Comparison of ENCODE assay signal across 38 cellular contexts in the genomic region with DNA sequence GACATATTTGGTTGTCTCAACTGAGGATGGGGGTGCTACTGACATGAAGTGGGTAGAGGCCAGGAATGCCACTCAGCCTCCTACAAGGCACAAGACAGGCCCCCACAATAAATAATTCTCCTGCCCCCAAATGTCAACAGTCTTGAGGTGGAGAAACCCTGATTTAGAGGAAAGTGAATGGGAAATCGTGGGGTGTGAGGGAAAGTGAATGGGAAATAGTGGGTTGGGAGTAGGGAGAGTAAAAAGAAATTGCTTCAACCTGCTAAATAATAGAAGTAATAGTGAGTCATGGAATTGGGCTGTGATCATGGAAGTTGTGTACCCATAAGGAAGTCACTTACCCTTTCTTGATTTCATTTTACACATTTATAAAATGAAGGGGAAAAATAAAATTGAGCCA. TPM values are rescaled to one million over a fixed set of nuclear protein-coding genes. Genes with fewer than 3 reads are reported as not detected.
"Had no signal": no experiment of that assay in that cellular context is flagged by ENCODE, and none has a peak within 500 bp of the region (broad histone marks: within the 10 kb centered on the region; RNA-seq: fewer than 3 reads in every experiment).

No MANE protein-coding gene starts in this region.

- H3K4me3 ChIP-seq: adrenal gland, ascending aorta, body of pancreas, breast epithelium, cardiac muscle cell had no signal

- H3K27ac ChIP-seq: adrenal gland, ascending aorta, body of pancreas, brain microvascular endothelial cell, breast epithelium, cardiac muscle cell had no signal

- H3K4me1 ChIP-seq: adrenal gland, ascending aorta, body of pancreas, breast epithelium had no signal

- DNase-seq: activated effector memory CD4-positive, alpha-beta T cell treated with anti-CD3 and anti-CD28 coated beads, Interleukin-2, amount 50 U/mL, for 16 hours; activated effector memory CD4-positive, alpha-beta T cell treated with Interleukin-2 at 50 U/mL for 16 hours; activated gamma-delta T cell; activated gamma-delta T cell treated with Interleukin-2 at 50 U/mL for 16 hours; activated naive CD4-positive, alpha-beta T cell; activated naive CD4-positive, alpha-beta T cell treated with anti-CD3 and anti-CD28 coated beads for 36 hours; activated naive CD4-positive, alpha-beta T cell treated with anti-CD3 and anti-CD28 coated beads, Interleukin-2, amount 10 ng/mL, durations not matched to agents 7 days and 5 days; activated naive CD4-positive, alpha-beta T cell treated with anti-CD3 and anti-CD28 coated beads, Interleukin-2, amount 50 U/mL, for 16 hours; activated naive CD4-positive, alpha-beta T cell treated with Interleukin-2 at 50 U/mL for 16 hours; activated naive CD8-positive, alpha-beta T cell treated with anti-CD3 and anti-CD28 coated beads for 36 hours; activated naive CD8-positive, alpha-beta T cell treated with anti-CD3 and anti-CD28 coated beads, Interleukin-2, amount 10 ng/mL, durations not matched to agents 7 days and 5 days; activated naive CD8-positive, alpha-beta T cell treated with anti-CD3 and anti-CD28 coated beads, Interleukin-2, amount 50 U/mL, for 24 hours; activated T-cell treated with anti-CD3 and anti-CD28 coated beads, Interleukin-2, amount 50 U/mL, for 1 hour; activated T-cell treated with anti-CD3 and anti-CD28 coated beads, Interleukin-2, amount 50 U/mL, for 24 hours; activated T-cell treated with anti-CD3 and anti-CD28 coated beads, Interleukin-2, amount 50 U/mL, for 4 hours; activated T-cell treated with anti-CD3 and anti-CD28 coated beads, Interleukin-2, amount 50 U/mL, for 48 hours; activated T-cell treated with anti-CD3 and anti-CD28 coated beads, Interleukin-2, amount 50 U/mL, for 72 hours; adrenal gland; amniotic stem cell; amygdala; anterior cingulate cortex; aorta; body of pancreas; brain microvascular endothelial cell; caudate nucleus; central memory CD4-positive, alpha-beta T cell; cerebellar nuclear complex had no signal

- ATAC-seq: activated naive CD4-positive, alpha-beta T cell treated with anti-CD3 and anti-CD28 coated beads, Interleukin-2, amount 50 U/mL, for 72 hours; activated naive CD8-positive, alpha-beta T cell treated with anti-CD3 and anti-CD28 coated beads, Interleukin-2, amount 50 U/mL, for 24 hours; activated T-cell treated with anti-CD3 and anti-CD28 coated beads, Interleukin-2, amount 50 U/mL, for 4 hours; activated T-cell treated with anti-CD3 and anti-CD28 coated beads, Interleukin-2, amount 50 U/mL, for 72 hours; activated T-helper 17 cell treated with anti-CD3 and anti-CD28 coated beads, Interleukin-2, amount 50 U/mL, for 72 hours; body of pancreas had no signal

- H3K36me3 ChIP-seq: adrenal gland, ascending aorta, brain microvascular endothelial cell, breast epithelium, cardiac muscle cell had no signal

- H3K9me3 ChIP-seq: adrenal gland, ascending aorta, body of pancreas, breast epithelium had no signal

- H3K27me3 ChIP-seq: adrenal gland, ascending aorta, body of pancreas, brain microvascular endothelial cell, breast epithelium had no signal

RNA-seq across cellular contexts. Expression of gene TMEM233, which starts 16.7 kb away (rescaled TPM):
- total RNA-seq: activated naive CD4-positive, alpha-beta T cell treated with anti-CD3 and anti-CD28 coated beads for 36 hours; activated naive CD4-positive, alpha-beta T cell treated with anti-CD3 and anti-CD28 coated beads, Interleukin-2, amount 50 U/mL, for 72 hours; activated naive CD8-positive, alpha-beta T cell treated with anti-CD3 and anti-CD28 coated beads for 36 hours; activated naive CD8-positive, alpha-beta T cell treated with anti-CD3 and anti-CD28 coated beads, Interleukin-2, amount 10 ng/mL, durations not matched to agents 7 days and 5 days; activated T-cell treated with anti-CD3 and anti-CD28 coated beads, Interleukin-2, amount 50 U/mL, for 4 hours; activated T-cell treated with anti-CD3 and anti-CD28 coated beads, Interleukin-2, amount 50 U/mL, for 72 hours; activated T-helper 1 cell treated with anti-CD3 and anti-CD28 coated beads, Interleukin-12 subunit alpha, Interleukin-12 subunit beta, Interleukin-2, Interleukin-4 antibody, amounts not matched to agents 30 ng/mL and 10 ng/mL and 1 ng/mL, durations not matched to agents 14 hours and 24 hours and 36 hours; activated T-helper 17 cell treated with anti-CD3 and anti-CD28 coated beads, Interleukin-2, amount 50 U/mL, for 72 hours; activated T-helper 2 cell treated with anti-CD3 and anti-CD28 coated beads, Interferon-gamma antibody, Interleukin-2, Interleukin-4, amounts not matched to agents 10 μg/mL and 5 μg/mL and 100 μg/mL, durations not matched to agents 14 hours and 24 hours and 36 hours; ascending aorta; astrocyte; bronchial epithelial cell; cerebellum; chondrocyte had no signal
- polyA plus RNA-seq: aorta, cardiac muscle cell had no signal
